Comparison of ENCODE assay signal across 1 cellular context in genomic region chr22:37098976-37099577, GRCh38.
TF ChIP-seq lines count a peak whose summit lies in the region.

No MANE protein-coding gene starts in this region.

TF ChIP-seq in K562, 482 proteins besides CTCF, POLR2A, EP300 and RAD21:
- TF ChIP-seq ZNF644 (tag; IDR thresholded peaks at IDR 0.05; ENCODE audit: low read depth) (no peak), ZNF766 (CRISPR knock-in tag; conservative IDR thresholded peaks at IDR 0.05) (no peak), CC2D1A (IDR thresholded peaks at IDR 0.05) (no peak), ZFP91 (CRISPR knock-in tag; IDR thresholded peaks at IDR 0.05) (no peak), CHAMP1 (IDR thresholded peaks at IDR 0.05) (no peak), ZNF316 (IDR thresholded peaks at IDR 0.05) (no peak), NFRKB (IDR thresholded peaks at IDR 0.05; ENCODE audit: low read depth) (no peak), MTA1 (IDR thresholded peaks at IDR 0.05; ENCODE audit: borderline replicate concordance) (no peak), ZNF707 (CRISPR knock-in tag; conservative IDR thresholded peaks at IDR 0.05) (no peak), ZNF280B (CRISPR knock-in tag; IDR thresholded peaks at IDR 0.05) (no peak), SREBF1 (IDR thresholded peaks at IDR 0.05; ENCODE audit: borderline replicate concordance, low read depth, low read length) (no peak), ATF7 (IDR thresholded peaks at IDR 0.05) (no peak)
